8 cellular contexts compared by ENCODE assay signal in the genomic region with DNA sequence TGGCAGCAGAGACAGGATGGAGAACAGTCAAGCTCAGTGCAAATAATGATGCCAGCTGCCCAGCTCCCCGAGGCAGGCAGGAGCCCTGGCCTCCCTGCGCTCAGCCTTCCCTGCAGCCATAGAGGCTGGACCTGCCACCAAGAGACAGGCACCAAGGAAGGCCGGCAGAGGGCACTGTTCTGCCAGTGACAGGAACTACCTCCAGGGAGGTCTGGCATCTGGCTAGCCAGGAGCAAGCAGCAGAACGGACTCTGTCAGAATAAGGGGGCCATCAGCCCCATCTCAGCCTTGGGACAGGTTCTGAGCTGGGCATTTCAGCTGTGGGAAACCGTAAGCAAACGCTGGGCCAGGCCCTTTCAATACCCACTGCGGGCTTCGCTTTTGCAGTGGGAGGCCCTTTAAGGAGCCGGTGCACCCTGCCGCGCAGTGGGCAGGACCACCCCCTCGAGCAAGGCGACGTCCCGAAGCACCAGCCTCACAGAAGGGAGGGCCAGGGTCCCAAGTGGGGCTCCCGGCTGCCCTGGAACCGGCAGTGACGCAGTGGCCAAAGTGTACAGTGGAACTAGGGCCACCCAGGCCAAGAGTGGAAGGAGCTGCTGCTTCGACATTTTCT. TPM values are rescaled to one million over a fixed set of nuclear protein-coding genes. Genes with fewer than 3 reads are reported as not detected.
DNase-seq lines count a peak whose midpoint lies in the region; ATAC-seq and TF ChIP-seq lines count a peak whose summit lies in the region.

No MANE protein-coding gene starts in this region.

- H3K4me3 ChIP-seq in BE2C (ENCODE audit: low read depth, low read length) (no peak overlapping the region), OCI-LY7 (ENCODE audit: low read depth, low read length, poor library complexity, severe bottlenecking) (no peak overlapping the region), fibroblast of lung (replicated peaks in 1 of 4; ENCODE audit: control extremely low read depth in 1 of 4, insufficient read depth in 1 of 4, low read depth in 3 of 4, low read length in 4 of 4) (no peak overlapping the region), neuronal stem cell (ENCODE audit: low read length in 2 of 2) (no peak overlapping the region), stomach (no peak overlapping the region)

- DNase-seq in BE2C (peak; percentile 90), H9 (peak; percentile 91), OCI-LY7 (ENCODE audit: low spot score) (peak; percentile 77), activated T-cell treated with anti-CD3 and anti-CD28 coated beads for 48 hours (ENCODE audit: low read depth) (peak; percentile 67), fibroblast of lung (ENCODE audit: low read depth in 2 of 2) (peak; percentile 54 to 69), neuronal stem cell (ENCODE audit: low spot score) (peak; percentile 63), stomach (peak; percentile 83)

- H3K9me2 ChIP-seq in OCI-LY7 (ENCODE audit: insufficient read depth, low read length): no peaks in the 10 kb centered on the region

- H3K9me3 ChIP-seq in BE2C (no peaks in the 10 kb centered on the region), H9 (ENCODE audit: control insufficient read depth, low read depth, low read length) (no peaks in the 10 kb centered on the region), OCI-LY7 (ENCODE audit: low read length) (no peaks in the 10 kb centered on the region), fibroblast of lung (ENCODE audit: control insufficient read depth, insufficient read depth, low read depth, low read length) (no peaks in the 10 kb centered on the region), neuronal stem cell (replicated peaks in 1 of 2; ENCODE audit: control insufficient read depth in 2 of 2, insufficient read depth in 1 of 2, low read depth in 1 of 2, low read length in 2 of 2) (no peaks in the 10 kb centered on the region), stomach (no peaks in the 10 kb centered on the region)

- H3K4me3 Mint-ChIP-seq in H9: no peak overlapping the region

- H3K4me1 Mint-ChIP-seq in H9: peaks cover 2 to 21% of the 10 kb centered on the region in 2 experiments; a peak in 3 of 4 replicates

- H2AK5ac ChIP-seq in H9 (ENCODE audit: insufficient read length, low read length) (no peak overlapping the region), neuronal stem cell (ENCODE audit: low read depth, low read length) (no peak overlapping the region)

- H3K4ac ChIP-seq in H9 (ENCODE audit: low read depth, low read length): no peak overlapping the region
- no peak overlapping the region for H3K4ac ChIP-seq in neuronal stem cell (ENCODE audit: low read length)

- no peaks in the 10 kb centered on the region for H3K23me2 ChIP-seq in H9 (ENCODE audit: insufficient read length, low read depth, low read length, poor library complexity, severe bottlenecking)

- H3K23ac ChIP-seq in H9 (ENCODE audit: insufficient read length, low read depth, low read length) (no peak overlapping the region), neuronal stem cell (ENCODE audit: low read depth, low read length, poor library complexity) (no peak overlapping the region)

- H3K27ac Mint-ChIP-seq in H9: no peak overlapping the region

- H3K79me2 ChIP-seq in H9 (ENCODE audit: insufficient read depth, low read length) (no peaks in the 10 kb centered on the region), OCI-LY7 (ENCODE audit: insufficient read depth, low read depth, low read length) (no peaks in the 10 kb centered on the region), fibroblast of lung (ENCODE audit: control insufficient read depth, insufficient read depth, low read length) (no peaks in the 10 kb centered on the region)

- H3K9me3 Mint-ChIP-seq in H9: no peaks in the 10 kb centered on the region; a peak in 1 of 5 replicates

- H3K56ac ChIP-seq in H9 (ENCODE audit: insufficient read length, low read depth, low read length): no peak overlapping the region

- H3K79me1 ChIP-seq in H9 (ENCODE audit: insufficient read depth, low read depth, low read length, poor library complexity, severe bottlenecking): no peaks in the 10 kb centered on the region
- H3K79me1 ChIP-seq in neuronal stem cell (ENCODE audit: low read depth, low read length): peaks cover 2% of the 10 kb centered on the region

- ATAC-seq in HG03457 (IDR thresholded peaks at IDR 0.05; ENCODE audit: unreplicated experiment): no peak

- H3K27ac ChIP-seq in H9 (ENCODE audit: insufficient read length, low read depth, low read length): no peak overlapping the region
- H3K27ac ChIP-seq in OCI-LY7 (ENCODE audit: low read depth, low read length, poor library complexity, severe bottlenecking): no peak overlapping the region
- H3K27ac ChIP-seq in fibroblast of lung (ENCODE audit: insufficient read depth, low read length): no peak overlapping the region
- no peak overlapping the region for H3K27ac ChIP-seq in neuronal stem cell (replicated peaks; ENCODE audit: low read length)
- no peak overlapping the region for H3K27ac ChIP-seq in stomach

- no CpG with 5 or more reads among the region's 19 CpGs for WGBS in H9 (ENCODE audit: extremely low coverage, insufficient read length, low lambda C conversion rate)
- WGBS in neuronal stem cell (ENCODE audit: extremely low coverage in 2 of 2, insufficient read length in 2 of 2, insufficient replicate concordance in 1 of 2), 2 donors: no CpG with 5 or more reads among the region's 19 CpGs
- WGBS in stomach, 5 donors: 60 to 70% (median 67%) methylated on average over 15 to 19 of the region's 19 CpGs

- H3T11ph ChIP-seq in H9 (ENCODE audit: low read length): no peak overlapping the region

- intact Hi-C loops in OCI-LY7 (cut with micrococcal nuclease; ENCODE audit: unreplicated experiment): loop anchor here (1.0 kb wide), 2 partner anchors 211 to 221 kb away; no protein-coding TSS in a partner anchor
- intact Hi-C loops in stomach (cut with DNase I; ENCODE audit: low total_unique reads): no loop called here

- H4K5ac ChIP-seq in H9 (ENCODE audit: insufficient read length, low read depth, low read length): no peak overlapping the region

- no peak overlapping the region for H2BK20ac ChIP-seq in H9 (ENCODE audit: low read depth, low read length, poor library complexity, severe bottlenecking)

- no peak overlapping the region for H4K8ac ChIP-seq in H9 (replicated peaks; ENCODE audit: insufficient read length, low read depth, low read length)
- H4K8ac ChIP-seq in neuronal stem cell (ENCODE audit: low read depth, low read length): no peak overlapping the region

- H2BK5ac ChIP-seq in H9 (ENCODE audit: insufficient read length, low read length) (no peak overlapping the region), neuronal stem cell (ENCODE audit: low read length) (no peak overlapping the region)

- BruUV-seq in OCI-LY7 (replicated peaks; lab: Mats Ljungman, UMichigan): no TSS peak

- H2BK120ac ChIP-seq in H9 (ENCODE audit: low read depth, low read length, poor library complexity, severe bottlenecking) (no peak overlapping the region), neuronal stem cell (ENCODE audit: low read depth, low read length) (no peak overlapping the region)

- no peak overlapping the region for H2BK15ac ChIP-seq in H9 (ENCODE audit: low read depth, low read length)
- no peak overlapping the region for H2BK15ac ChIP-seq in neuronal stem cell (ENCODE audit: low read length)

- peaks cover 22% of the 10 kb centered on the region for H3K27me3 ChIP-seq in BE2C
- no peaks in the 10 kb centered on the region; the same call in 1 of the 2 replicates for H3K27me3 ChIP-seq in H9 (ENCODE audit: insufficient read depth, low read length)
- peaks cover 2% of the 10 kb centered on the region for H3K27me3 ChIP-seq in fibroblast of lung (ENCODE audit: control insufficient read depth, insufficient read depth, low read length)
- peaks cover 0 to 18% (median 2%) of the 10 kb centered on the region in 3 experiments for H3K27me3 ChIP-seq in neuronal stem cell (ENCODE audit: control insufficient read depth in 3 of 3, insufficient read depth in 3 of 3, low read depth in 1 of 3, low read length in 3 of 3)
- peaks cover 6 to 40% (median 20%) of the 10 kb centered on the region in 3 donors for H3K27me3 ChIP-seq in stomach

- CTCF ChIA-PET in OCI-LY7 (lab: Charles Lee; ENCODE audit: unreplicated experiment): interaction anchor here (0.5 to 1.0 kb wide), 2 partner anchors 18 to 22 kb away, joined by 3 read pairs; a partner anchor contains a TSS

- H3K14ac ChIP-seq in H9 (ENCODE audit: insufficient read depth, low read length) (no peak overlapping the region), neuronal stem cell (ENCODE audit: low read length) (no peak overlapping the region)

- H4K91ac ChIP-seq in H9 (ENCODE audit: insufficient read length, low read depth, low read length) (no peak overlapping the region), neuronal stem cell (ENCODE audit: low read depth, low read length, poor library complexity) (no peak overlapping the region)

- H2BK12ac ChIP-seq in H9 (ENCODE audit: insufficient read length, low read depth, low read length) (no peak overlapping the region), neuronal stem cell (ENCODE audit: low read length) (no peak overlapping the region)

- peaks cover 2 to 10% (median 6%) of the 10 kb centered on the region in 3 experiments; a peak in 5 of 7 replicates for H3K36me3 Mint-ChIP-seq in H9 (ENCODE audit: insufficient read depth in 1 of 3, low read depth in 3 of 3)

- H4K20me1 ChIP-seq in H9 (ENCODE audit: control insufficient read depth, insufficient read depth, insufficient read length) (no peaks in the 10 kb centered on the region), OCI-LY7 (ENCODE audit: insufficient read depth, low read length) (no peaks in the 10 kb centered on the region; the same call in 1 of the 2 replicates), fibroblast of lung (ENCODE audit: control insufficient read depth, extremely low read depth, insufficient read depth, low read length) (peaks cover 1% of the 10 kb centered on the region)

- POLR2A ChIA-PET in OCI-LY7 (lab: Charles Lee): interaction anchor here (1.4 kb wide), 1 partner anchor 57 kb away, joined by 4 read pairs; no protein-coding TSS in a partner anchor

- H3K27me3 Mint-ChIP-seq in H9 (ENCODE audit: low read depth): peaks cover 23% of the 10 kb centered on the region

- H3K4me1 ChIP-seq in BE2C (no peaks in the 10 kb centered on the region), H9 (ENCODE audit: insufficient read depth, low read length) (no peaks in the 10 kb centered on the region), OCI-LY7 (ENCODE audit: insufficient read depth, low read length, poor library complexity, severe bottlenecking) (no peaks in the 10 kb centered on the region), fibroblast of lung (ENCODE audit: control insufficient read depth, extremely low read depth, insufficient read depth, low read length) (no peaks in the 10 kb centered on the region), neuronal stem cell (ENCODE audit: control insufficient read depth in 2 of 2, insufficient read depth in 1 of 2, low read depth in 1 of 2, low read length in 2 of 2) (no peaks in the 10 kb centered on the region), stomach (peaks cover 0 to 17% (median 3%) of the 10 kb centered on the region in 4 donors)

- TF ChIP-seq EP300 in stomach (IDR thresholded peaks at IDR 0.05): no peak

- H3K36me3 ChIP-seq in BE2C: no peaks in the 10 kb centered on the region
- no peaks in the 10 kb centered on the region for H3K36me3 ChIP-seq in OCI-LY7 (ENCODE audit: insufficient read depth, low read length)
- H3K36me3 ChIP-seq in fibroblast of lung (ENCODE audit: control insufficient read depth, insufficient read depth, low read length): no peaks in the 10 kb centered on the region
- H3K36me3 ChIP-seq in neuronal stem cell (replicated peaks in 1 of 2; ENCODE audit: control insufficient read depth in 2 of 2, insufficient read depth in 2 of 2, low read length in 2 of 2): peaks cover 10 to 23% of the 10 kb centered on the region in 2 donors
- H3K36me3 ChIP-seq in stomach: peaks cover 0 to 8% (median 2%) of the 10 kb centered on the region in 4 donors

- H3K18ac ChIP-seq in H9 (ENCODE audit: insufficient read length, low read depth, low read length) (no peak overlapping the region), neuronal stem cell (ENCODE audit: low read length) (peak overlapping the region; percentile 42)

- TF ChIP-seq CTCF in BE2C (IDR thresholded peaks at IDR 0.05; ENCODE audit: low read depth, low read length) (peak; percentile 91), H9 (conservative IDR thresholded peaks at IDR 0.05) (peak; percentile 91), OCI-LY7 (conservative IDR thresholded peaks at IDR 0.05; ENCODE audit: low read length) (peak; percentile 85), fibroblast of lung (conservative IDR thresholded peaks at IDR 0.05 in 1 of 2, IDR thresholded peaks at IDR 0.05 in 1 of 2; ENCODE audit: low read depth in 1 of 2, low read length in 2 of 2) (peak; percentile 59 to 74), stomach (IDR thresholded peaks at IDR 0.05) (peak in 5 of 7 experiments; percentile 53 to 78 (median 74))

- TF ChIP-seq POLR2A in stomach (IDR thresholded peaks at IDR 0.05): no peak

- no peak overlapping the region for H3K9ac ChIP-seq in H9 (ENCODE audit: extremely low read depth, insufficient read length, low read length)
- H3K9ac ChIP-seq in fibroblast of lung (ENCODE audit: insufficient read depth, low read length): no peak overlapping the region
- H3K9ac ChIP-seq in neuronal stem cell (ENCODE audit: low read depth, low read length, poor library complexity): no peak overlapping the region

- H3K4me2 ChIP-seq in H9 (ENCODE audit: insufficient read depth, insufficient read length, low read length) (no peak overlapping the region), OCI-LY7 (ENCODE audit: low read length) (no peak overlapping the region), fibroblast of lung (ENCODE audit: extremely low read depth, insufficient read depth, low read length) (no peak overlapping the region), neuronal stem cell (ENCODE audit: insufficient read depth, low read length, poor library complexity, severe bottlenecking) (no peak overlapping the region)

- H2AFZ ChIP-seq in H9 (ENCODE audit: low read length) (no peak overlapping the region), OCI-LY7 (ENCODE audit: low read length) (no peak overlapping the region), fibroblast of lung (ENCODE audit: low read length) (no peak overlapping the region), neuronal stem cell (ENCODE audit: low read length) (no peak overlapping the region)

RNA-seq across cellular contexts. Expression of a gene that starts 18.2 kb away (rescaled TPM):
- 21.9 TPM for polyA plus RNA-seq in BE2C (2012; ENCODE audit: insufficient read depth, insufficient read length, low read depth)
- total RNA-seq in H9 (2021) (40.7 and 43.4 TPM in 2 replicates), OCI-LY7 (2022) (50.0 and 53.9 TPM in 2 replicates), fibroblast of lung (16.2 and 19.0 TPM in 2 replicates), stomach (10 to 100 TPM in 3 of 5 donors, 1 to 10 TPM in 2; 8.2 to 36.1 (median 13.8) TPM)
- 18.3 and 22.1 TPM in 2 replicates for total RNA-seq in OCI-LY7 (2014; rRNA removed; shearing (Covaris generic))
- polyA plus RNA-seq in fibroblast of lung (12.3 and 14.1 TPM in 2 replicates), stomach (10 to 100 TPM; 19.4 to 31.5 (median 24.6) TPM)
- 15.8 and 18.7 TPM in 2 replicates for polyA plus RNA-seq in fibroblast of lung (2012)
- 6.2 and 12.3 TPM in 2 replicates for polyA minus RNA-seq in fibroblast of lung (ENCODE audit: low replicate concordance)
- polyA plus RNA-seq in neuronal stem cell (2013, experiment 1 of 2): 57.3 TPM
- polyA plus RNA-seq in neuronal stem cell (2013, experiment 2 of 2): 56.3 TPM

RNA-seq across cellular contexts. Expression of a gene that starts 54.2 kb away (rescaled TPM):
- polyA plus RNA-seq in BE2C (2012; ENCODE audit: insufficient read depth, insufficient read length, low read depth): 0.48 TPM
- total RNA-seq in H9 (2021): not detected in 2 replicates
- not detected in 2 replicates for total RNA-seq in OCI-LY7 (2014; rRNA removed; shearing (Covaris generic))
- not detected in 2 replicates for total RNA-seq in OCI-LY7 (2022)
- total RNA-seq in fibroblast of lung: not detected in 2 replicates
- not detected in 2 replicates for polyA plus RNA-seq in fibroblast of lung
- polyA plus RNA-seq in fibroblast of lung (2012): not detected in 2 replicates
- polyA minus RNA-seq in fibroblast of lung (ENCODE audit: low replicate concordance): not detected in 2 replicates
- not detected for polyA plus RNA-seq in neuronal stem cell (2013, experiment 1 of 2)
- polyA plus RNA-seq in neuronal stem cell (2013, experiment 2 of 2): not detected
- total RNA-seq in stomach: not detected
- polyA plus RNA-seq in stomach: not detected

RNA-seq across cellular contexts. Expression of a gene that starts 59.1 kb away (rescaled TPM):
- not detected for polyA plus RNA-seq in BE2C (2012; ENCODE audit: insufficient read depth, insufficient read length, low read depth)
- total RNA-seq in H9 (2021) (2.7 and 3.0 TPM in 2 replicates), OCI-LY7 (2022) (not detected in 2 replicates), fibroblast of lung (not detected in 2 replicates), stomach (not detected)
- not detected in 2 replicates for total RNA-seq in OCI-LY7 (2014; rRNA removed; shearing (Covaris generic))
- polyA plus RNA-seq in fibroblast of lung (not detected in 2 replicates), stomach (1 to 10 TPM in 2 of 3 donors, under 1 TPM in 1; 0.95 to 4.1 (median 2.1) TPM)
- polyA plus RNA-seq in fibroblast of lung (2012): not detected in 2 replicates
- not detected in 2 replicates for polyA minus RNA-seq in fibroblast of lung (ENCODE audit: low replicate concordance)
- polyA plus RNA-seq in neuronal stem cell (2013, experiment 1 of 2): 7.0 TPM
- 5.6 TPM for polyA plus RNA-seq in neuronal stem cell (2013, experiment 2 of 2)
